18 cellular contexts compared by ENCODE assay signal in genomic region chr9:23683021-23683431, GRCh38.
A peak's percentile ranks its signal among the peaks of the same experiment; 100 is the strongest.
DNase-seq lines count a peak whose midpoint lies in the region; ATAC-seq lines count a peak whose summit lies in the region.
"Had no signal": no experiment of that assay in that cellular context is flagged by ENCODE, and none has a peak within 500 bp of the region (broad histone marks: within the 10 kb centered on the region; RNA-seq: fewer than 3 reads in every experiment).

No MANE protein-coding gene starts in this region.

- H3K4me2 ChIP-seq in skeletal muscle satellite cell (ENCODE audit: low read length), result peak overlapping the region; percentile 33
- H3K4me2 ChIP-seq: PC-9 had no signal

- H3K36me3 ChIP-seq in NT2/D1 (ENCODE audit: insufficient read depth, insufficient read length, low read length) (no peaks in the 10 kb centered on the region), skeletal muscle satellite cell (ENCODE audit: insufficient read depth, low read length) (no peaks in the 10 kb centered on the region)
- H3K36me3 ChIP-seq: brain microvascular endothelial cell, thoracic aorta had no signal

- no peaks in the 10 kb centered on the region for H3K27me3 ChIP-seq in NT2/D1 (ENCODE audit: insufficient read depth, insufficient read length)
- H3K27me3 ChIP-seq in skeletal muscle satellite cell (ENCODE audit: control insufficient read depth, insufficient read depth, low read length), result no peaks in the 10 kb centered on the region
- H3K27me3 ChIP-seq: brain microvascular endothelial cell had no signal

- ATAC-seq in esophagus mucosa (peak; percentile 39), HG03135 (IDR thresholded peaks at IDR 0.05; ENCODE audit: unreplicated experiment) (no peak), GM21786 (IDR thresholded peaks at IDR 0.05; ENCODE audit: unreplicated experiment) (no peak)

- H3K9me3 ChIP-seq in NT2/D1 (ENCODE audit: insufficient read depth, low read length) (no peaks in the 10 kb centered on the region), skeletal muscle satellite cell (replicated peaks; ENCODE audit: low read length) (no peaks in the 10 kb centered on the region)
- H3K9me3 ChIP-seq: thoracic aorta had no signal

- no peaks in the 10 kb centered on the region for H3K4me1 ChIP-seq in NT2/D1 (ENCODE audit: insufficient read depth, insufficient read length)
- peaks cover 25% of the 10 kb centered on the region for H3K4me1 ChIP-seq in skeletal muscle satellite cell (ENCODE audit: control insufficient read depth, insufficient read depth, low read length)

- DNase-seq in DMS79 treated with DMSO at 0.1 percent for 48 hours (lab: John Stamatoyannopoulos, UW), result peak; percentile 2
- DNase-seq in DMS79 (lab: John Stamatoyannopoulos, UW), result no peak
- DNase-seq in NT2/D1 (ENCODE audit: low read depth, low spot score), result peak; percentile 6
- no peak for DNase-seq in foreskin melanocyte
- DNase-seq: 8988T; activated CD4-positive, alpha-beta memory T cell treated with anti-CD3 and anti-CD28 coated beads for 36 hours; brain microvascular endothelial cell; IMR-90; NCI-H187; occipital lobe; stimulated activated CD4-positive, alpha-beta T cell treated with anti-CD3 and anti-CD28 coated beads, Interleukin-12 subunit alpha, Interleukin-12 subunit beta, amount 100 ng/mL, for 4 hours; T-helper 2 cell had no signal

- no peak overlapping the region for H3K4me3 ChIP-seq in NT2/D1 (ENCODE audit: insufficient read length, low read depth)
- H3K4me3 ChIP-seq in skeletal muscle satellite cell (ENCODE audit: low read length), result no peak overlapping the region
- H3K4me3 ChIP-seq: PC-9, thoracic aorta had no signal

- H3K9ac ChIP-seq in NT2/D1 (ENCODE audit: insufficient read length, low read depth), result no peak overlapping the region
- H3K9ac ChIP-seq in skeletal muscle satellite cell (ENCODE audit: low read depth, low read length), result no peak overlapping the region

Comparison
In these comparisons a context has a peak if more than half of its experiments do, and no peak if none do; other contexts are left out.
1. DNase-seq: peak in DMS79 treated with DMSO at 0.1 percent for 48 hours (single experiment) and NT2/D1 (single experiment); none in DMS79 (single experiment) and foreskin melanocyte (single experiment).